In the genomic region with DNA sequence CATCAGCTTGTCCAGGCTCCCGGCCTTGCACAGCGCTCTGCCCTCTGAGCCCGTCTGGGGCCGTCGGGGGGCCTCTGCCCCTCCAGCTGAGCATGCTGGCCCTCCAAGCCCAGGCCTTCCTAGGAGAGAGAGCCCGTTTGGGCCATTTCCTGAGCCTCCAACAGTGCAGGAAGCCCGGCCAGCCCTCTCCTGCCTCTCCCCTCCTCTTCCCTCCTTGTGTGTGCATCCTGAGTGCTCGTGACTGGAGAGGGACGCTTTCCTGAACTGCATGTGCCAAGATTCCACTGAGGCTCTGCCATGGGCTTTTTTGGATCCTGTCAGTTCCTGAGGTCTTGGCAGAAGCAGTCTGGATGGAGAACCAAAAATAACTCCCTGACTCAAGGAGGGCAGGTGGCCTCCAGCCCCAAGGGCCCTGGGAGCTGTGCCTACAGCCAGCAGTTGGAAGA, we compare ENCODE assay signal across 23 cellular contexts. TPM values are rescaled to one million over a fixed set of nuclear protein-coding genes. Genes with fewer than 3 reads are reported as not detected.
DNase-seq lines count a peak whose midpoint lies in the region; ATAC-seq and TF ChIP-seq lines count a peak whose summit lies in the region.
"Had no signal": no experiment of that assay in that cellular context is flagged by ENCODE, and none has a peak within 500 bp of the region (broad histone marks: within the 10 kb centered on the region; RNA-seq: fewer than 3 reads in every experiment).

No MANE protein-coding gene starts in this region.

- H3K4me3 Mint-ChIP-seq in glutamatergic neuron (ENCODE audit: unreplicated experiment): no peak overlapping the region
- H3K4me3 Mint-ChIP-seq: GM23338, IgD-negative memory B cell had no signal

- H3K27me3 Mint-ChIP-seq in glutamatergic neuron (ENCODE audit: unreplicated experiment): peaks cover 5% of the 10 kb centered on the region

- H3K27ac Mint-ChIP-seq in glutamatergic neuron (ENCODE audit: unreplicated experiment): peak overlapping the region; percentile 43
- H3K27ac Mint-ChIP-seq: GM23338, IgD-negative memory B cell had no signal

- H3K36me3 Mint-ChIP-seq in glutamatergic neuron (ENCODE audit: unreplicated experiment): no peaks in the 10 kb centered on the region
- H3K36me3 Mint-ChIP-seq: IgD-negative memory B cell had no signal

- H3K9me3 Mint-ChIP-seq in glutamatergic neuron (ENCODE audit: unreplicated experiment): peaks cover 3% of the 10 kb centered on the region
- H3K9me3 Mint-ChIP-seq: GM23338 had no signal

- DNase-seq in DMS79 (lab: John Stamatoyannopoulos, UW) (peak; percentile 31), glutamatergic neuron (no peak), occipital lobe (lab: John Stamatoyannopoulos, UW) (peak; percentile 41), NK-92 (lab: John Stamatoyannopoulos, UW; ENCODE audit: unreplicated experiment) (no peak), NCI-H1092 (lab: John Stamatoyannopoulos, UW) (no peak)
- DNase-seq in activated CD8-positive, alpha-beta memory T cell treated with anti-CD3 and anti-CD28 coated beads, Interleukin-2, amount 50 U/mL, for 48 hours: no peak
- DNase-seq: Caco-2; DMS53; MV-4-11; NCI-H1436 treated with DMSO at 0.1 percent for 48 hours; NCI-H2081 treated with DMSO at 0.1 percent for 48 hours; NCI-H2227 treated with DMSO at 0.1 percent for 48 hours; NCI-H526; NK-92 treated with Interleukin-12 subunit alpha and Interleukin-12 subunit beta, amount 100 ng/mL, for 24 hours; OCI-M1; RPMI8226 had no signal

- ATAC-seq in GM21717 (IDR thresholded peaks at IDR 0.05; ENCODE audit: unreplicated experiment): no peak
- ATAC-seq: GM23338 had no signal

- TF ChIP-seq CTCF in glutamatergic neuron (IDR thresholded peaks at IDR 0.05; ENCODE audit: partially characterized antibody, unreplicated experiment): no peak

- peaks cover 53% of the 10 kb centered on the region for H3K4me1 Mint-ChIP-seq in glutamatergic neuron (ENCODE audit: low read depth, unreplicated experiment)

- H3K27ac ChIP-seq in angular gyrus (ENCODE audit: low read depth, low read length): peak overlapping the region; percentile 56
- H3K27ac ChIP-seq: C4-2B had no signal

RNA-seq across cellular contexts. Expression of gene OLFM1, which starts 15.6 kb away (rescaled TPM):
- total RNA-seq in glutamatergic neuron (ENCODE audit: unreplicated experiment) (387 TPM), occipital lobe (77.8 TPM)
- total RNA-seq: Caco-2, HT-29, LHCN-M2 had no signal

Comparison
In these comparisons a context has a peak if more than half of its experiments do, and no peak if none do; other contexts are left out.
1. DNase-seq: peak in DMS79 (single experiment) and occipital lobe (single experiment); none in glutamatergic neuron (single experiment), NK-92 (single experiment), activated CD8-positive, alpha-beta memory T cell treated with anti-CD3 and anti-CD28 coated beads, Interleukin-2, amount 50 U/mL, for 48 hours (single experiment) and NCI-H1092 (single experiment).